ENCODE assay signal across 11 cellular contexts in the genomic region with DNA sequence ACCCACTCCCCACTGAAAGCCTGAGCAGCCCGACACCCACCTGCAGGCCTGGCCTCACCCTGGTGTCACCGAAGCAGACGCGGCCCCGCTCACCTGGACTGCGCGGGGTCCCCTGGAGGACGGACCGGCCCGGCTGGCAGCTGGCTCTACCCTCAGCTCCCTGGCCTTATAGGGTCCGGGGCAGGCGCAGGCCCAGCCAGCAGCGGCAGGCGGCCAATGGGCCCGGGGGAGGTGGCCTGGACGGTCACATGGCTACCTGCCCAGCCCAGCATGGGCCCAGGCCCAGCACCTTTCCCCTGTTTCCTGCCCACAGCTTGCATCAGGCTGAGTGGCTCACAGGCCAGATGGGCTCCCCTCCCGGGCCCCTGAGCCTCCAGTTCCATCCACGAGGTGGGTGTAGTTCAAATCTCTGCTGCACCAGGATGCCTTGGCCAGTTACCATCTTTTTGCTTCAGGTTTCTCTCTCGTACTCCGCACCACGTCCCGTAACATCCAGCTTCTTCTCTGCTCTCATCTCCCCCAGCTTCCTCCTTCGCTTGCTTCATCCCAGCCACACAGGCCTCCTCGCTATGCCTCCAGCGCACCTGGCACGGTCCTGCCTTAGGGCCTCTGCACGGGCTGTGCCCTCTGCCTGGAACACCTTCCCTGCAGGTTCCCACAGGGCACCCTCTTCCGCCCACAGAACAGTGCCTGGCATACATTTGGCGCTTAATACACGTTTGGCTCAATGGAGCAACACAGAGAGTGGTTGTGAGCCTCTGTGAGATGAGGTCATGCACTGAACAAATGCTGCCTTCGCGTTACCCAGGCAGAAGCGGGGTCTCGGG. TPM values are rescaled to one million over a fixed set of nuclear protein-coding genes. Genes with fewer than 3 reads are reported as not detected.
A peak's percentile ranks its signal among the peaks of the same experiment; 100 is the strongest.
DNase-seq lines count a peak whose midpoint lies in the region; ATAC-seq and TF ChIP-seq lines count a peak whose summit lies in the region.
"Had no signal": no experiment of that assay in that cellular context is flagged by ENCODE, and none has a peak within 500 bp of the region (broad histone marks: within the 10 kb centered on the region; RNA-seq: fewer than 3 reads in every experiment).

PLIN4 (minus strand) TSS at position 142 of the 827 bp plus-strand sequence. CDS start 214 bp downstream, outside the sequence.

- POLR2A ChIA-PET in WTC11 (lab: Charles Lee), result interaction anchor here (0.6 kb wide), 1 partner anchor 35 kb away, joined by 10 read pairs; no protein-coding TSS in a partner anchor
- POLR2A ChIA-PET in CD4-positive, alpha-beta memory T cell (lab: Charles Lee; ENCODE audit: partially characterized antibody), result no interaction called here

- DNase-seq in Ammon's horn (ENCODE audit: low spot score) (peak; percentile 57), WTC11 (ENCODE audit: low spot score) (peak; percentile 34), omental fat pad (ENCODE audit: low spot score) (no peak)
- DNase-seq in CD4-positive, alpha-beta memory T cell, result no peak
- DNase-seq in stimulated activated CD4-positive, alpha-beta T cell treated with anti-CD3 and anti-CD28 coated beads, Interleukin-15, amount 100 ng/mL, for 24 hours, result no peak
- DNase-seq in activated T-helper 2 cell treated with anti-CD3 and anti-CD28 coated beads, Interferon-gamma antibody, Interleukin-2, Interleukin-4, amounts not matched to agents 10 μg/mL and 5 μg/mL and 100 μg/mL, durations not matched to agents 14 hours and 24 hours and 36 hours (ENCODE audit: low spot score), result no peak
- DNase-seq: activated CD4-positive, alpha-beta T cell treated with anti-CD3 and anti-CD28 coated beads, Interleukin-2, amount 50 U/mL, for 48 hours; CD8-positive, alpha-beta T cell; stimulated activated naive CD8-positive, alpha-beta T cell treated with anti-CD3 and anti-CD28 coated beads, Interleukin-15, Interleukin-2, amounts not matched to agents 100 U/mL and 50 U/mL, for 24 hours had no signal

- H3K9me3 Mint-ChIP-seq in WTC11, result no peaks in the 10 kb centered on the region
- peaks cover 0 to 2% (median 0%) of the 10 kb centered on the region in 8 donors for H3K9me3 Mint-ChIP-seq in CD4-positive, alpha-beta memory T cell
- H3K9me3 Mint-ChIP-seq in activated T-helper 2 cell treated with anti-CD3 and anti-CD28 coated beads, Interferon-gamma antibody, Interleukin-2, Interleukin-4, amounts not matched to agents 10 μg/mL and 5 μg/mL and 100 μg/mL, durations not matched to agents 14 hours and 24 hours and 36 hours, result no peaks in the 10 kb centered on the region
- H3K9me3 Mint-ChIP-seq: CD8-positive, alpha-beta T cell had no signal

- peak within 1 kb of the TSS; percentile 36 to 62 for H3K4me3 ChIP-seq in gastroesophageal sphincter
- H3K4me3 ChIP-seq in CD4-positive, alpha-beta memory T cell (ENCODE audit: low read length in 2 of 2), result no peak within 1 kb of the TSS

- H3K4me3 Mint-ChIP-seq in WTC11, result no peak within 1 kb of the TSS
- H3K4me3 Mint-ChIP-seq in CD4-positive, alpha-beta memory T cell, result no peak within 1 kb of the TSS
- H3K4me3 Mint-ChIP-seq in activated T-helper 2 cell treated with anti-CD3 and anti-CD28 coated beads, Interferon-gamma antibody, Interleukin-2, Interleukin-4, amounts not matched to agents 10 μg/mL and 5 μg/mL and 100 μg/mL, durations not matched to agents 14 hours and 24 hours and 36 hours (ENCODE audit: low read depth), result no peak within 1 kb of the TSS
- H3K4me3 Mint-ChIP-seq: CD8-positive, alpha-beta T cell had no signal

- H3K4me1 Mint-ChIP-seq in WTC11, result no peaks in the 10 kb centered on the region
- no peaks in the 10 kb centered on the region for H3K4me1 Mint-ChIP-seq in CD4-positive, alpha-beta memory T cell
- H3K4me1 Mint-ChIP-seq in activated T-helper 2 cell treated with anti-CD3 and anti-CD28 coated beads, Interferon-gamma antibody, Interleukin-2, Interleukin-4, amounts not matched to agents 10 μg/mL and 5 μg/mL and 100 μg/mL, durations not matched to agents 14 hours and 24 hours and 36 hours (ENCODE audit: low read depth), result no peaks in the 10 kb centered on the region

- ATAC-seq in WTC11, result peak; percentile 50
- peak; percentile 94 for ATAC-seq in gastroesophageal sphincter
- ATAC-seq in omental fat pad (ENCODE audit: low FRiP score), result peak; percentile 78
- ATAC-seq in GM21367 (IDR thresholded peaks at IDR 0.05; ENCODE audit: unreplicated experiment), result no peak
- ATAC-seq: CD8-positive, alpha-beta T cell; stimulated activated naive CD8-positive, alpha-beta T cell treated with anti-CD3 and anti-CD28 coated beads, Interleukin-15, Interleukin-2, amounts not matched to agents 100 U/mL and 50 U/mL, for 24 hours had no signal

- TF ChIP-seq CTCF in WTC11 (IDR thresholded peaks at IDR 0.05) (no peak), gastroesophageal sphincter (IDR thresholded peaks at IDR 0.05) (peak in 2 of 4 experiments; percentile 3 to 23), omental fat pad (IDR thresholded peaks at IDR 0.05) (no peak)

- H3K27ac ChIP-seq in gastroesophageal sphincter, result peak within 1 kb of the TSS; percentile 78 to 99 (median 91)
- H3K27ac ChIP-seq in CD4-positive, alpha-beta memory T cell (ENCODE audit: low read depth, low read length), result no peak within 1 kb of the TSS

- H3K9me3 ChIP-seq in gastroesophageal sphincter, result no peaks in the 10 kb centered on the region
- H3K9me3 ChIP-seq in CD4-positive, alpha-beta memory T cell (ENCODE audit: control insufficient read depth in 1 of 2, low read length in 2 of 2), result no peaks in the 10 kb centered on the region

- H3K27me3 Mint-ChIP-seq in WTC11 (ENCODE audit: low read depth), result peaks cover 78% of the 10 kb centered on the region
- H3K27me3 Mint-ChIP-seq in CD4-positive, alpha-beta memory T cell, result peaks cover 6 to 7% of the 10 kb centered on the region in 2 donors
- no peaks in the 10 kb centered on the region for H3K27me3 Mint-ChIP-seq in activated T-helper 2 cell treated with anti-CD3 and anti-CD28 coated beads, Interferon-gamma antibody, Interleukin-2, Interleukin-4, amounts not matched to agents 10 μg/mL and 5 μg/mL and 100 μg/mL, durations not matched to agents 14 hours and 24 hours and 36 hours (ENCODE audit: low read depth)

- intact Hi-C loops in CD4-positive, alpha-beta memory T cell (cut with micrococcal nuclease), result no loop called here
- intact Hi-C loops in activated T-helper 2 cell treated with anti-CD3 and anti-CD28 coated beads, Interferon-gamma antibody, Interleukin-2, Interleukin-4, amounts not matched to agents 10 μg/mL and 5 μg/mL and 100 μg/mL, durations not matched to agents 14 hours and 24 hours and 36 hours (cut with micrococcal nuclease), result no loop called here

- WGBS in gastroesophageal sphincter (ENCODE audit: low coverage in 1 of 2), 2 donors, result 0 to 23% methylated on average over 4 to 8 of the region's 34 CpGs

- no peaks in the 10 kb centered on the region for H3K36me3 Mint-ChIP-seq in WTC11
- no peaks in the 10 kb centered on the region for H3K36me3 Mint-ChIP-seq in CD4-positive, alpha-beta memory T cell
- H3K36me3 Mint-ChIP-seq in activated T-helper 2 cell treated with anti-CD3 and anti-CD28 coated beads, Interferon-gamma antibody, Interleukin-2, Interleukin-4, amounts not matched to agents 10 μg/mL and 5 μg/mL and 100 μg/mL, durations not matched to agents 14 hours and 24 hours and 36 hours (ENCODE audit: low read depth), result no peaks in the 10 kb centered on the region
- H3K36me3 Mint-ChIP-seq: CD8-positive, alpha-beta T cell had no signal

- CTCF ChIA-PET in WTC11 (lab: Charles Lee), result interaction anchor here (0.7 to 5.4 kb wide), 6 partner anchors 7 to 158 kb away, joined by 3 to 63 read pairs (median 4); partner anchors contain the start of genes PLIN5 and SEMA6B
- CTCF ChIA-PET in CD4-positive, alpha-beta memory T cell (lab: Charles Lee; ENCODE audit: partially characterized antibody), result no interaction called here

- H3K27ac Mint-ChIP-seq in WTC11, result no peak within 1 kb of the TSS
- H3K27ac Mint-ChIP-seq in CD4-positive, alpha-beta memory T cell, result no peak within 1 kb of the TSS
- H3K27ac Mint-ChIP-seq in activated T-helper 2 cell treated with anti-CD3 and anti-CD28 coated beads, Interferon-gamma antibody, Interleukin-2, Interleukin-4, amounts not matched to agents 10 μg/mL and 5 μg/mL and 100 μg/mL, durations not matched to agents 14 hours and 24 hours and 36 hours, result no peak within 1 kb of the TSS
- H3K27ac Mint-ChIP-seq: CD8-positive, alpha-beta T cell had no signal

- TF ChIP-seq EP300 in gastroesophageal sphincter (IDR thresholded peaks at IDR 0.05), result no peak

- H3K36me3 ChIP-seq in gastroesophageal sphincter, result peaks cover 0 to 11% of the 10 kb centered on the region in 2 donors
- H3K36me3 ChIP-seq in CD4-positive, alpha-beta memory T cell (ENCODE audit: insufficient read depth, low read length), result no peaks in the 10 kb centered on the region

- H3K27me3 ChIP-seq in gastroesophageal sphincter, result no peaks in the 10 kb centered on the region
- H3K27me3 ChIP-seq in CD4-positive, alpha-beta memory T cell (ENCODE audit: insufficient read depth, low read length), result no peaks in the 10 kb centered on the region

- peaks cover 0 to 58% (median 12%) of the 10 kb centered on the region in 3 donors for H3K4me1 ChIP-seq in gastroesophageal sphincter
- H3K4me1 ChIP-seq in CD4-positive, alpha-beta memory T cell (ENCODE audit: insufficient read depth, low read length), result no peaks in the 10 kb centered on the region

- TF ChIP-seq POLR2A in gastroesophageal sphincter (IDR thresholded peaks at IDR 0.05), result peak; percentile 72 to 91

TF ChIP-seq in WTC11, 78 proteins besides CTCF, POLR2A, EP300 and RAD21 (continues in another document):
- peak; percentile 76 for TF ChIP-seq USF1 (CRISPR knock-in tag; IDR thresholded peaks at IDR 0.05)
- TF ChIP-seq GABPB1 (CRISPR knock-in tag; IDR thresholded peaks at IDR 0.05), result peak; percentile 85
- no peak for TF ChIP-seq ZNF317 (CRISPR knock-in tag; IDR thresholded peaks at IDR 0.05; ENCODE audit: borderline replicate concordance, low read depth)
- no peak for TF ChIP-seq ELF4 (CRISPR knock-in tag; IDR thresholded peaks at IDR 0.05; ENCODE audit: low read depth)

RNA-seq across cellular contexts. Expression of gene PLIN4, which starts in this region (rescaled TPM):
- total RNA-seq in WTC11 (2021) (0.35 to 0.62 TPM (median 0.57 TPM) in 3 replicates), gastroesophageal sphincter (100 to 1,000 TPM in 1 of 4 donors, 10 to 100 TPM in 3; 66.0 to 145 (median 87.5) TPM), omental fat pad (1,000 to 10,000 TPM in 1 of 4 donors, 100 to 1,000 TPM in 3; 183 to 2,054 (median 453) TPM)
- total RNA-seq in CD4-positive, alpha-beta memory T cell, result under 1 TPM; 0.17 to 0.22 TPM
- polyA plus RNA-seq in CD4-positive, alpha-beta memory T cell, result under 1 TPM in 1 of 2 donors, not detected in 1; 0.14 TPM
- total RNA-seq in activated T-helper 2 cell treated with anti-CD3 and anti-CD28 coated beads, Interferon-gamma antibody, Interleukin-2, Interleukin-4, amounts not matched to agents 10 μg/mL and 5 μg/mL and 100 μg/mL, durations not matched to agents 14 hours and 24 hours and 36 hours, result 0.05 and 0.09 TPM in 2 replicates

Comparison
In these comparisons a context has a peak if more than half of its experiments do, and no peak if none do; other contexts are left out.
1. RNA of gene PLIN4 (total RNA-seq): 183 to 2,054 TPM in omental fat pad and 66.0 to 145 TPM in gastroesophageal sphincter; 0.35 to 0.62 TPM in WTC11, 0.17 to 0.22 TPM in CD4-positive, alpha-beta memory T cell and 0.05 to 0.09 TPM in activated T-helper 2 cell treated with anti-CD3 and anti-CD28 coated beads, Interferon-gamma antibody, Interleukin-2, Interleukin-4, amounts not matched to agents 10 μg/mL and 5 μg/mL and 100 μg/mL, durations not matched to agents 14 hours and 24 hours and 36 hours; every median in the first group is over 10 times any median in the second.
2. Peak in DNase-seq and ATAC-seq in WTC11; RNA of the gene not detected or under 1 TPM.
3. H3K4me3 ChIP-seq: peak in gastroesophageal sphincter (2 of 2); none in CD4-positive, alpha-beta memory T cell (0 of 2).